1 cellular context compared by ENCODE assay signal in genomic region chr1:213051127-213051880, GRCh38.
TF ChIP-seq lines count a peak whose summit lies in the region.

TSS of gene RPS6KC1 (plus strand) at chr1:213051241. CDS start at chr1:213051405, 164 bp downstream.

TF ChIP-seq in GM12878, 131 proteins besides CTCF, POLR2A, EP300 and RAD21 (continued from another document):
- TF ChIP-seq TARDBP (IDR thresholded peaks at IDR 0.05; ENCODE audit: borderline replicate concordance), result no peak
- no peak for TF ChIP-seq SMARCA5 (IDR thresholded peaks at IDR 0.05)
- peak; percentile 63; the same call in 1 of the 2 replicates for TF ChIP-seq POLR2AphosphoS5 (IDR thresholded peaks at IDR 0.05; ENCODE audit: low read length)
- TF ChIP-seq ZBTB11 (CRISPR knock-in tag; IDR thresholded peaks at IDR 0.05), result peak; percentile 45; the same call in 1 of the 2 replicates
- 0 out of 2 replicates have a peak, but pooled peaks have one; percentile 50 for TF ChIP-seq BCLAF1 (IDR thresholded peaks at IDR 0.05)
- TF ChIP-seq CREB1 (IDR thresholded peaks at IDR 0.05; ENCODE audit: low read depth), result peak; percentile 54
- 0 out of 2 replicates have a peak, but pooled peaks have one; percentile 8 for TF ChIP-seq NRF1 (conservative IDR thresholded peaks at IDR 0.05; ENCODE audit: low read depth, low read length)
- peak; percentile 82; the same call in 1 of the 2 replicates for TF ChIP-seq SREBF1 (IDR thresholded peaks at IDR 0.05; ENCODE audit: low read length)
- peak; percentile 79 for TF ChIP-seq IKZF1 (conservative IDR thresholded peaks at IDR 0.05)
- peak; percentile 84 for TF ChIP-seq CHD2 (IDR thresholded peaks at IDR 0.05; ENCODE audit: borderline replicate concordance, low read depth, low read length)
- peak; percentile 5 for TF ChIP-seq MEF2B (IDR thresholded peaks at IDR 0.05; ENCODE audit: partially characterized antibody, poor library complexity, severe bottlenecking)
- TF ChIP-seq SRF (IDR thresholded peaks at IDR 0.05; ENCODE audit: low read depth in 2 of 2, low read length in 2 of 2), result 0 out of 4 replicates have a peak, but pooled peaks of 1 of the 2 experiments have one; percentile 36
- peak; percentile 59; the same call in 1 of the 2 replicates for TF ChIP-seq HDGF (IDR thresholded peaks at IDR 0.05)
- TF ChIP-seq DPF2 (IDR thresholded peaks at IDR 0.05), result peak; percentile 39; the same call in 1 of the 2 replicates
- TF ChIP-seq CBX5 (IDR thresholded peaks at IDR 0.05; ENCODE audit: low read depth), result peak; percentile 81; the same call in 1 of the 2 replicates
- TF ChIP-seq SP1 (IDR thresholded peaks at IDR 0.05; ENCODE audit: low read depth, low read length), result no peak
- TF ChIP-seq IRF3 (IDR thresholded peaks at IDR 0.05), result no peak
- TF ChIP-seq MEF2A (IDR thresholded peaks at IDR 0.05; ENCODE audit: insufficient read depth, low read depth, low read length), result 0 out of 2 replicates have a peak, but pooled peaks have one; percentile 5
- TF ChIP-seq CEBPB (IDR thresholded peaks at IDR 0.05; ENCODE audit: borderline replicate concordance in 1 of 2, low read depth in 2 of 2, low read length in 2 of 2), result no peak
